ENCODE assay signal across 36 cellular contexts in the genomic region with DNA sequence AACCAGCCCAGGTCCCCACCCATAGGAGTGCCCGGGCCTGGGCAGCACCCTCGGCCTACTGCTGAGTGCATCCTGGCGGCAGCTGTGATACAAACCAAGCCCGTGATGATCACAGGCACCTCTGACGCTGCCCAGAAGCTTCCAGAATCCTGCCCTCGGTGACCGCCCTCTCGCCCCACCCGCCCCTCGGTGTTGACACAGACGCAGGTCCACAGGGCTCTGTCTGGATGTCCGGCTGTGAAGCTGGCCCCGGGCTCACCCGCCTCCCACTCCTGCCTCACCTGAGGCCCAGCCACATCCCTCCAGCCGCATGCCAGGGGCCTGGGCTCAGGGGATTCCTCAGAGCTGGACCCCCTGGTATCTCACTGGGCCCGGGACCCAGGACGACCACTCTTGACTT.
"Had no signal": no experiment of that assay in that cellular context is flagged by ENCODE, and none has a peak within 500 bp of the region (broad histone marks: within the 10 kb centered on the region; RNA-seq: fewer than 3 reads in every experiment).

No MANE protein-coding gene starts in this region.

- H3K4me1 ChIP-seq: adrenal gland, breast epithelium had no signal

- H3K36me3 ChIP-seq: adrenal gland, brain microvascular endothelial cell, breast epithelium had no signal

- DNase-seq: activated B cell treated with CpG ODN at 0.5 μM for 24 hours; activated CD4-positive, alpha-beta memory T cell treated with anti-CD3 and anti-CD28 coated beads for 36 hours; activated CD4-positive, alpha-beta T cell treated with anti-CD3 and anti-CD28 coated beads for 4 hours; activated CD4-positive, alpha-beta T cell treated with anti-CD3 and anti-CD28 coated beads, Interleukin-2, amount 10 ng/mL, durations not matched to agents 24 days and 14 days; activated CD4-positive, alpha-beta T cell treated with anti-CD3 and anti-CD28 coated beads, Interleukin-2, amount 50 U/mL, for 1 hour; activated CD4-positive, alpha-beta T cell treated with anti-CD3 and anti-CD28 coated beads, Interleukin-2, amount 50 U/mL, for 4 hours; activated CD4-positive, CD25-positive, alpha-beta regulatory T cell treated with anti-CD3 and anti-CD28 coated beads, Interleukin-2, amount 50 U/mL, for 72 hours; activated CD8-positive, alpha-beta memory T cell treated with anti-CD3 and anti-CD28 coated beads, Interleukin-2, amount 50 U/mL, for 4 hours; activated CD8-positive, alpha-beta T cell treated with anti-CD3 and anti-CD28 coated beads for 36 hours; activated effector memory CD4-positive, alpha-beta T cell treated with anti-CD3 and anti-CD28 coated beads, Interleukin-2, amount 50 U/mL, for 16 hours; activated gamma-delta T cell treated with Interleukin-2 at 50 U/mL for 16 hours; activated naive CD4-positive, alpha-beta T cell; activated naive CD4-positive, alpha-beta T cell treated with anti-CD3 and anti-CD28 coated beads for 36 hours; activated naive CD4-positive, alpha-beta T cell treated with anti-CD3 and anti-CD28 coated beads, Interleukin-2, amount 50 U/mL, for 16 hours; activated naive CD8-positive, alpha-beta T cell treated with anti-CD3 and anti-CD28 coated beads, Interleukin-2, amount 10 ng/mL, durations not matched to agents 7 days and 5 days; activated T-cell treated with anti-CD3 and anti-CD28 coated beads for 4 hours; activated T-cell treated with anti-CD3 and anti-CD28 coated beads, Interleukin-2, amount 50 U/mL, for 1 hour; activated T-cell treated with anti-CD3 and anti-CD28 coated beads, Interleukin-2, amount 50 U/mL, for 4 hours; activated T-cell treated with anti-CD3 and anti-CD28 coated beads, Interleukin-2, amount 50 U/mL, for 72 hours; adrenal gland; amniotic stem cell; aorta; body of pancreas; brain microvascular endothelial cell; central memory CD4-positive, alpha-beta T cell; SW 1271; T-helper 1 cell; T-helper 2 cell; T-helper 9 cell had no signal

- H3K27ac ChIP-seq: adrenal gland, body of pancreas, brain microvascular endothelial cell, breast epithelium, VCaP had no signal

- H3K27ac Mint-ChIP-seq: activated B cell treated with CpG ODN at 0.5 μM for 24 hours; activated CD4-positive, alpha-beta memory T cell treated with anti-CD3 and anti-CD28 coated beads for 36 hours; activated CD4-positive, alpha-beta T cell treated with anti-CD3 and anti-CD28 coated beads, Interleukin-2, amount 10 ng/mL, durations not matched to agents 24 days and 14 days; activated CD8-positive, alpha-beta T cell treated with anti-CD3 and anti-CD28 coated beads for 36 hours; activated naive CD4-positive, alpha-beta T cell treated with anti-CD3 and anti-CD28 coated beads for 36 hours; activated naive CD8-positive, alpha-beta T cell treated with anti-CD3 and anti-CD28 coated beads, Interleukin-2, amount 10 ng/mL, durations not matched to agents 7 days and 5 days; activated T-cell treated with anti-CD3 and anti-CD28 coated beads, Interleukin-2, amount 50 U/mL, for 72 hours; activated T-helper 1 cell treated with anti-CD3 and anti-CD28 coated beads, Interleukin-12 subunit alpha, Interleukin-12 subunit beta, Interleukin-2, Interleukin-4 antibody, amounts not matched to agents 30 ng/mL and 10 ng/mL and 1 ng/mL, durations not matched to agents 14 hours and 24 hours and 36 hours; activated T-helper 17 cell treated with anti-CD3 and anti-CD28 coated beads, Interleukin-2, amount 50 U/mL, for 72 hours; T-helper 1 cell treated with Interleukin-12 subunit alpha and Interleukin-12 subunit beta and Interleukin-4 antibody, amounts not matched to agents 30 μg/mL and 1 μg/mL, for 36 hours; T-helper 2 cell treated with Interferon-gamma antibody and Interleukin-4, amounts not matched to agents 5 μg/mL and 100 μg/mL, for 36 hours had no signal

- H3K27me3 ChIP-seq: adrenal gland, brain microvascular endothelial cell had no signal

- H3K27me3 Mint-ChIP-seq: activated B cell treated with CpG ODN at 0.5 μM for 24 hours; activated CD4-positive, alpha-beta memory T cell treated with anti-CD3 and anti-CD28 coated beads for 36 hours; activated CD4-positive, alpha-beta T cell treated with anti-CD3 and anti-CD28 coated beads, Interleukin-2, amount 10 ng/mL, durations not matched to agents 24 days and 14 days; activated CD8-positive, alpha-beta T cell treated with anti-CD3 and anti-CD28 coated beads for 36 hours; activated naive CD8-positive, alpha-beta T cell treated with anti-CD3 and anti-CD28 coated beads, Interleukin-2, amount 10 ng/mL, durations not matched to agents 7 days and 5 days; activated T-helper 17 cell treated with anti-CD3 and anti-CD28 coated beads, Interleukin-2, amount 50 U/mL, for 72 hours had no signal

- H3K9me3 ChIP-seq: adrenal gland, body of pancreas, breast epithelium had no signal

- H3K4me3 Mint-ChIP-seq: activated B cell treated with CpG ODN at 0.5 μM for 24 hours; activated CD4-positive, alpha-beta memory T cell treated with anti-CD3 and anti-CD28 coated beads for 36 hours; activated CD4-positive, alpha-beta T cell treated with anti-CD3 and anti-CD28 coated beads, Interleukin-2, amount 10 ng/mL, durations not matched to agents 24 days and 14 days; activated CD8-positive, alpha-beta T cell treated with anti-CD3 and anti-CD28 coated beads for 36 hours; activated naive CD4-positive, alpha-beta T cell treated with anti-CD3 and anti-CD28 coated beads for 36 hours; activated naive CD8-positive, alpha-beta T cell treated with anti-CD3 and anti-CD28 coated beads, Interleukin-2, amount 10 ng/mL, durations not matched to agents 7 days and 5 days; activated T-cell treated with anti-CD3 and anti-CD28 coated beads, Interleukin-2, amount 50 U/mL, for 4 hours; activated T-cell treated with anti-CD3 and anti-CD28 coated beads, Interleukin-2, amount 50 U/mL, for 72 hours; activated T-helper 1 cell treated with anti-CD3 and anti-CD28 coated beads, Interleukin-12 subunit alpha, Interleukin-12 subunit beta, Interleukin-2, Interleukin-4 antibody, amounts not matched to agents 30 ng/mL and 10 ng/mL and 1 ng/mL, durations not matched to agents 14 hours and 24 hours and 36 hours; activated T-helper 17 cell treated with anti-CD3 and anti-CD28 coated beads, Interleukin-2, amount 50 U/mL, for 72 hours; T-helper 1 cell treated with Interleukin-12 subunit alpha and Interleukin-12 subunit beta and Interleukin-4 antibody, amounts not matched to agents 30 μg/mL and 1 μg/mL, for 36 hours; T-helper 2 cell treated with Interferon-gamma antibody and Interleukin-4, amounts not matched to agents 5 μg/mL and 100 μg/mL, for 36 hours had no signal

- H3K36me3 Mint-ChIP-seq: activated naive CD4-positive, alpha-beta T cell treated with anti-CD3 and anti-CD28 coated beads, Interleukin-2, amount 50 U/mL, for 72 hours; activated naive CD8-positive, alpha-beta T cell treated with anti-CD3 and anti-CD28 coated beads, Interleukin-2, amount 10 ng/mL, durations not matched to agents 7 days and 5 days had no signal

- H3K4me1 Mint-ChIP-seq: activated CD4-positive, alpha-beta T cell treated with anti-CD3 and anti-CD28 coated beads, Interleukin-2, amount 10 ng/mL, durations not matched to agents 24 days and 14 days; activated naive CD8-positive, alpha-beta T cell treated with anti-CD3 and anti-CD28 coated beads, Interleukin-2, amount 10 ng/mL, durations not matched to agents 7 days and 5 days; activated T-helper 17 cell treated with anti-CD3 and anti-CD28 coated beads, Interleukin-2, amount 50 U/mL, for 72 hours had no signal

- ATAC-seq: activated CD8-positive, alpha-beta T cell treated with anti-CD3 and anti-CD28 coated beads for 36 hours; activated naive CD4-positive, alpha-beta T cell treated with anti-CD3 and anti-CD28 coated beads, Interleukin-2, amount 50 U/mL, for 72 hours; activated T-cell treated with anti-CD3 and anti-CD28 coated beads, Interleukin-2, amount 50 U/mL, for 4 hours; activated T-cell treated with anti-CD3 and anti-CD28 coated beads, Interleukin-2, amount 50 U/mL, for 72 hours; activated T-helper 17 cell treated with anti-CD3 and anti-CD28 coated beads, Interleukin-2, amount 50 U/mL, for 72 hours; body of pancreas had no signal

- H3K9me3 Mint-ChIP-seq: activated B cell treated with CpG ODN at 0.5 μM for 24 hours; activated CD4-positive, alpha-beta memory T cell treated with anti-CD3 and anti-CD28 coated beads for 36 hours; activated CD4-positive, alpha-beta T cell treated with anti-CD3 and anti-CD28 coated beads, Interleukin-2, amount 10 ng/mL, durations not matched to agents 24 days and 14 days; activated CD8-positive, alpha-beta T cell treated with anti-CD3 and anti-CD28 coated beads for 36 hours; activated naive CD4-positive, alpha-beta T cell treated with anti-CD3 and anti-CD28 coated beads for 36 hours; activated naive CD4-positive, alpha-beta T cell treated with anti-CD3 and anti-CD28 coated beads, Interleukin-2, amount 50 U/mL, for 72 hours; activated naive CD8-positive, alpha-beta T cell treated with anti-CD3 and anti-CD28 coated beads, Interleukin-2, amount 10 ng/mL, durations not matched to agents 7 days and 5 days; activated T-cell treated with anti-CD3 and anti-CD28 coated beads, Interleukin-2, amount 50 U/mL, for 4 hours; activated T-cell treated with anti-CD3 and anti-CD28 coated beads, Interleukin-2, amount 50 U/mL, for 72 hours; activated T-helper 1 cell treated with anti-CD3 and anti-CD28 coated beads, Interleukin-12 subunit alpha, Interleukin-12 subunit beta, Interleukin-2, Interleukin-4 antibody, amounts not matched to agents 30 ng/mL and 10 ng/mL and 1 ng/mL, durations not matched to agents 14 hours and 24 hours and 36 hours; activated T-helper 17 cell treated with anti-CD3 and anti-CD28 coated beads, Interleukin-2, amount 50 U/mL, for 72 hours; T-helper 1 cell treated with Interleukin-12 subunit alpha and Interleukin-12 subunit beta and Interleukin-4 antibody, amounts not matched to agents 30 μg/mL and 1 μg/mL, for 36 hours; T-helper 2 cell treated with Interferon-gamma antibody and Interleukin-4, amounts not matched to agents 5 μg/mL and 100 μg/mL, for 36 hours had no signal

- H3K4me3 ChIP-seq: adrenal gland, body of pancreas, breast epithelium had no signal
